In the genomic region with DNA sequence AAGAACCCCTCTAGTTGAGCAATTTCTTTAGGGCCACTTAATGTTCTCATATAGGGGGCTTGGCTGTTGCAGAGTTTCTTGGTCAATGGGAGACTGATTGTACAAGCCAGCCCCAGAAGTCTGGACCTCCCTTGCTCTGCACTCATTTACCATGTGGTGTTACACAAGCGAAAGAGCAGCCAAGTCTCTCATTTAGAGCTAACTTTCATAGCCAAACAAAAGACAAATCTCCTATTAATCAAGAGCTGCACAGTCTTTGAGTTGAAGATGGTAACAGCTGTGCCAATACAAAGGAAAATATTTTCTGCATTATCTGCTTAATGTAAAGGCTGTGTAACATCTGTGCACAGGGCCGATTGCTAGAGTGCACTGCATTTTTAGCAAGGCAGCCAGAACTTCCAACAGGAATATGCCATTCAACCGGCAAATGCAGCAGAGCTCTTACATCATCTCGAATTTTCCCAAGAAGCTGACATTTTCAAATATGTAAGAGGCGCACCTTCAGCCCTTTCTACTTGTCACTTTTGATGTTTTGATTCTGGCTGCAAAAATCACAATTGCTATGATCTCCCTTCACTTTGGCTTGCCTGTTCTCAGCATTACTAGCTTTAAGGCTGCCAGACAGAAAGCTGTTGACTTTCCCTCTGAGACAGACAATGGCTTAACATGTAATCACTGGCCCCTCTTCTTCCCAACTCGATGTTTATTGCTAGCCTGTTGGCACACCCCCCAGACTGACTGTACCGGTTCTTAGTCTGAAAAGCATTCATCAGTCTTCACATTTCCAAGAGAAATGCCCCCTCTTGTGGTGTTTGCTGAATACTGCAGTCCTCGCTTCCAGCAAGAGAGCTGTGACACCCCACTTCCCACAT, we compare ENCODE assay signal across 8 cellular contexts.
DNase-seq lines count a peak whose midpoint lies in the region; ATAC-seq, FAIRE-seq and TF ChIP-seq lines count a peak whose summit lies in the region.

No MANE protein-coding gene starts in this region.

- no peak overlapping the region for H3K9ac ChIP-seq in astrocyte (ENCODE audit: low read length)

- intact Hi-C loops in gastrocnemius medialis (cut with DNase I; ENCODE audit: low total_unique reads) = loop anchor here (5.0 kb wide), 1 partner anchor 71 kb away; no protein-coding TSS in a partner anchor

- H3K27ac Mint-ChIP-seq in astrocyte (ENCODE audit: unreplicated experiment) = peak overlapping the region; percentile 2

- peak; percentile 1 to 36 for DNase-seq in SHP77 (lab: John Stamatoyannopoulos, UW)
- DNase-seq in SHP77 treated with DMSO at 0.1 percent for 48 hours (lab: John Stamatoyannopoulos, UW) = no peak
- DNase-seq in NCI-H146 (lab: John Stamatoyannopoulos, UW) = peak; percentile 10
- DNase-seq in T-helper 2 cell = peak in 4 of 5 experiments; percentile 28 to 69 (median 50)
- DNase-seq in astrocyte (ENCODE audit: low read depth) = peak; percentile 65
- DNase-seq in hepatocyte (ENCODE audit: low spot score) = peak; percentile 91
- DNase-seq in gastrocnemius medialis = peak; percentile 62 to 68

- H3K36me3 ChIP-seq in astrocyte (ENCODE audit: insufficient read depth, low read length) (no peaks in the 10 kb centered on the region), hepatocyte (replicated peaks; ENCODE audit: insufficient read depth, low read depth) (no peaks in the 10 kb centered on the region), gastrocnemius medialis (no peaks in the 10 kb centered on the region)

- in situ Hi-C loops in gastrocnemius medialis (cut with MboI; ENCODE audit: low sequenced_read_pairs in 4 of 4) = no loop called here

- peaks cover 6% of the 10 kb centered on the region for H3K4me1 Mint-ChIP-seq in astrocyte (ENCODE audit: low read depth, unreplicated experiment)

- H3K9me3 ChIP-seq in astrocyte (ENCODE audit: insufficient read depth, low read depth, low read length) (no peaks in the 10 kb centered on the region), hepatocyte (ENCODE audit: low read depth) (no peaks in the 10 kb centered on the region), gastrocnemius medialis (no peaks in the 10 kb centered on the region)

- H3K36me3 Mint-ChIP-seq in astrocyte (ENCODE audit: low read depth, unreplicated experiment) = no peaks in the 10 kb centered on the region

- no peaks in the 10 kb centered on the region for H3K9me2 ChIP-seq in hepatocyte (replicated peaks; ENCODE audit: insufficient read depth)

- peak; percentile 96 for TF ChIP-seq CTCF in astrocyte (IDR thresholded peaks at IDR 0.05; ENCODE audit: insufficient read depth, low read depth, low read length)
- TF ChIP-seq CTCF in hepatocyte (IDR thresholded peaks at IDR 0.05; ENCODE audit: poor library complexity) = peak; percentile 94
- peak; percentile 76 to 92 (median 79) for TF ChIP-seq CTCF in gastrocnemius medialis (IDR thresholded peaks at IDR 0.05 in 4 of 5, conservative IDR thresholded peaks at IDR 0.05 in 1 of 5)

- peaks cover 2% of the 10 kb centered on the region for H3K27me3 Mint-ChIP-seq in astrocyte (ENCODE audit: low read depth, unreplicated experiment)

- TF ChIP-seq POLR2A in gastrocnemius medialis (IDR thresholded peaks at IDR 0.05) = no peak

- FAIRE-seq in astrocyte (lab: Jason Lieb, UNC) = peak; percentile 39

- H3K9me3 Mint-ChIP-seq in astrocyte (ENCODE audit: unreplicated experiment) = no peaks in the 10 kb centered on the region

- H3K27ac ChIP-seq in astrocyte (ENCODE audit: low read depth, low read length) (no peak overlapping the region), hepatocyte (no peak overlapping the region), gastrocnemius medialis (no peak overlapping the region)

- no peaks in the 10 kb centered on the region for H3K27me3 ChIP-seq in astrocyte (ENCODE audit: insufficient read depth, low read length)
- H3K27me3 ChIP-seq in hepatocyte = no peaks in the 10 kb centered on the region
- H3K27me3 ChIP-seq in gastrocnemius medialis = no peaks in the 10 kb centered on the region

- no peaks in the 10 kb centered on the region for H3K4me1 ChIP-seq in astrocyte (ENCODE audit: insufficient read depth, low read length)
- H3K4me1 ChIP-seq in hepatocyte (ENCODE audit: insufficient read depth) = peaks cover 10% of the 10 kb centered on the region
- peaks cover 0 to 21% of the 10 kb centered on the region in 2 donors for H3K4me1 ChIP-seq in gastrocnemius medialis

- H3K4me2 ChIP-seq in astrocyte (ENCODE audit: low read length) (peak overlapping the region; percentile 69), hepatocyte (peak overlapping the region; percentile 40)

- no peak overlapping the region for H2AFZ ChIP-seq in astrocyte (ENCODE audit: low read depth, low read length)
- no peak overlapping the region for H2AFZ ChIP-seq in hepatocyte

- H4K20me1 ChIP-seq in astrocyte (ENCODE audit: insufficient read depth, low read length) (no peaks in the 10 kb centered on the region), hepatocyte (ENCODE audit: insufficient read depth, poor library complexity, severe bottlenecking) (no peaks in the 10 kb centered on the region)

- H3K4me3 ChIP-seq in astrocyte (ENCODE audit: insufficient read depth, low read depth, low read length) (no peak overlapping the region), hepatocyte (no peak overlapping the region), gastrocnemius medialis (peak overlapping the region in 1 of 4 donors; percentile 26)

- H3K79me2 ChIP-seq in astrocyte (ENCODE audit: insufficient read depth, low read length) = no peaks in the 10 kb centered on the region
- no peaks in the 10 kb centered on the region for H3K79me2 ChIP-seq in hepatocyte

- no peak overlapping the region for H3K4me3 Mint-ChIP-seq in astrocyte (ENCODE audit: unreplicated experiment)

- peak; percentile 92 for ATAC-seq in HG02852 (IDR thresholded peaks at IDR 0.05; ENCODE audit: unreplicated experiment)
- peak; percentile 76 to 91 for ATAC-seq in gastrocnemius medialis

- WGBS in hepatocyte (ENCODE audit: low lambda C conversion rate, missing lambda C conversion rate) = 36% methylated on average over 8 of the region's 8 CpGs
